8 cellular contexts compared by ENCODE assay signal in the genomic region with DNA sequence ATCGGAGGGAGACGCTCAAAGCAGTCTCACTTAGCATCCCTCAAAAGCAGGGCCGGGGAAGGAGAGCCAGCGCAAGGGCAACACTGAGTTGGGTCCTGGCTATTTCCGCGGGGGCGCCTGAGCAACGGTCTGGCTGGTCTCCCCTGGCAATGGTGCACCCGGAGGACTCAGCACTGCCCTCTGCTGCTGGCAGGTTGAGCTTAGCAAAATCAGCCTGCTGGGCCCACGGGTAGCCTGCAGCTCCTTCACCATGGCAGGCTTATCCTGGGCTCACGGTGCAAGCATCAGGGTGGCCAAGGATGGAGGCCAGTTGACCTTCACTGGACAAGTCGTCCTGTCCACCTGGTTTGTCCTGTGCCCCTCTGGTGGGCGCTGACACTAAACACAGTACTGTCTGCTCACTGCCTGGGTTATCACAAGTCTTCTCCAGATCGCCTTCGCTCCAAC. TPM values are rescaled to one million over a fixed set of nuclear protein-coding genes. Genes with fewer than 3 reads are reported as not detected.
DNase-seq lines count a peak whose midpoint lies in the region; ATAC-seq, FAIRE-seq and TF ChIP-seq lines count a peak whose summit lies in the region.

No MANE protein-coding gene starts in this region.

- H3K4me1 Mint-ChIP-seq in chondrocyte (ENCODE audit: low read depth): peaks cover 2% of the 10 kb centered on the region

- H3K36me3 Mint-ChIP-seq in chondrocyte (ENCODE audit: low read depth): no peaks in the 10 kb centered on the region

- peak; percentile 41 for DNase-seq in NCI-H1105 treated with DMSO at 0.1 percent for 48 hours (lab: John Stamatoyannopoulos, UW)
- DNase-seq in activated CD4-positive, CD25-positive, alpha-beta regulatory T cell treated with anti-CD3 and anti-CD28 coated beads, Interleukin-2, amount 50 U/mL, for 72 hours: peak; percentile 59
- no peak for DNase-seq in chondrocyte (ENCODE audit: low spot score)
- peak in 1 of 2 donors; percentile 87 for DNase-seq in left lung
- DNase-seq in stimulated activated CD4-positive, alpha-beta T cell treated with anti-CD3 and anti-CD28 coated beads, TNF-alpha, amount 100 ng/mL, for 24 hours (ENCODE audit: low read depth in 3 of 3): peak in 2 of 3 experiments; percentile 19 to 60
- no peak for DNase-seq in RCC 7860 (ENCODE audit: low spot score)

- peak; percentile 68 for TF ChIP-seq CTCF in GM12872 (IDR thresholded peaks at IDR 0.05; ENCODE audit: insufficient read depth, low read depth, low read length)
- peak; percentile 89 for TF ChIP-seq CTCF in chondrocyte (IDR thresholded peaks at IDR 0.05)
- peak; percentile 41 to 72 for TF ChIP-seq CTCF in left lung (IDR thresholded peaks at IDR 0.05)

- FAIRE-seq in RCC 7860 (lab: Jason Lieb, UNC): no peak

- no peak overlapping the region for H3K4me3 Mint-ChIP-seq in chondrocyte (ENCODE audit: unreplicated experiment)

- no peaks in the 10 kb centered on the region for H3K9me3 ChIP-seq in left lung

- H3K4me1 ChIP-seq in left lung: peaks cover 0 to 4% of the 10 kb centered on the region in 2 donors

- peaks cover 2% of the 10 kb centered on the region for H3K27me3 Mint-ChIP-seq in chondrocyte (ENCODE audit: low read depth)

- no peaks in the 10 kb centered on the region for H3K36me3 ChIP-seq in left lung

- no peak overlapping the region for H3K4me3 ChIP-seq in left lung

- H3K27ac Mint-ChIP-seq in chondrocyte (ENCODE audit: unreplicated experiment): no peak overlapping the region

- ATAC-seq in left lung (peak; percentile 78), GM19452 (IDR thresholded peaks at IDR 0.05; ENCODE audit: unreplicated experiment) (no peak)

- H3K9me3 Mint-ChIP-seq in chondrocyte (ENCODE audit: low read depth): no peaks in the 10 kb centered on the region

- no peak overlapping the region for H3K27ac ChIP-seq in left lung

- intact Hi-C loops in left lung (cut with DNase I): loop anchor here in 1 of 2 donors (10.0 kb wide), 1 partner anchor 248 kb away; no protein-coding TSS in a partner anchor

- H3K27me3 ChIP-seq in left lung: no peaks in the 10 kb centered on the region

RNA-seq across cellular contexts. Expression of a gene that starts 14.4 kb away (rescaled TPM):
- 1.6 TPM in 1 of 3 replicates, not detected in the others for total RNA-seq in chondrocyte
- total RNA-seq in left lung: 1 to 10 TPM; 1.2 to 4.7 TPM

RNA-seq across cellular contexts. Expression of a gene that starts 46.2 kb away (rescaled TPM):
- not detected in 3 replicates for total RNA-seq in chondrocyte
- total RNA-seq in left lung: not detected

Comparison
In these comparisons a context has a peak if more than half of its experiments do, and no peak if none do; other contexts are left out.
1. DNase-seq: peak in NCI-H1105 treated with DMSO at 0.1 percent for 48 hours (single experiment), activated CD4-positive, CD25-positive, alpha-beta regulatory T cell treated with anti-CD3 and anti-CD28 coated beads, Interleukin-2, amount 50 U/mL, for 72 hours (single experiment) and stimulated activated CD4-positive, alpha-beta T cell treated with anti-CD3 and anti-CD28 coated beads, TNF-alpha, amount 100 ng/mL, for 24 hours (2 of 3); none in chondrocyte (single experiment) and RCC 7860 (single experiment).
2. Peak in every context shown above with its lines, with median percentiles within 50 percentile points of each other: CTCF ChIP-seq.